ENCODE assay signal across 8 cellular contexts in genomic region chr17:36534117-36534880, GRCh38. TPM values are rescaled to one million over a fixed set of nuclear protein-coding genes. Genes with fewer than 3 reads are reported as not detected.
A peak's percentile ranks its signal among the peaks of the same experiment; 100 is the strongest.
DNase-seq lines count a peak whose midpoint lies in the region; ATAC-seq and TF ChIP-seq lines count a peak whose summit lies in the region.

Gene MYO19, minus strand, starts transcription at chr17:36534868. Its CDS starts 2,330 bp downstream, at chr17:36532538.

- H3K9me3 ChIP-seq in Loucy (ENCODE audit: insufficient read depth, low read depth, low read length), result no peaks in the 10 kb centered on the region
- no peaks in the 10 kb centered on the region for H3K9me3 ChIP-seq in parathyroid adenoma (ENCODE audit: control insufficient read depth, low read length)

- H3K4me1 ChIP-seq in GM23338 (ENCODE audit: insufficient read depth) (peaks cover 11% of the 10 kb centered on the region), Loucy (ENCODE audit: insufficient read depth, low read length, poor library complexity, severe bottlenecking) (peaks cover 39% of the 10 kb centered on the region), parathyroid adenoma (peaks cover 5% of the 10 kb centered on the region)

- DNase-seq in EH (ENCODE audit: low read depth), result peak; percentile 64
- DNase-seq in GM23338 (ENCODE audit: low spot score), result peak; percentile 92
- peak; percentile 85 for DNase-seq in SK-N-DZ (ENCODE audit: low spot score)
- peak in 27 of 42 donors; percentile 9 to 50 (median 21) for DNase-seq in head of caudate nucleus
- DNase-seq in retina, result no peak

- H3K4me2 ChIP-seq in GM23338 (peak within 1 kb of the TSS; percentile 98), Loucy (ENCODE audit: low read depth, low read length, poor library complexity, severe bottlenecking) (peak within 1 kb of the TSS; percentile 88), parathyroid adenoma (ENCODE audit: low read length) (peak within 1 kb of the TSS; percentile 85)

- H2AFZ ChIP-seq in GM23338, result peak within 1 kb of the TSS; percentile 88
- H2AFZ ChIP-seq in Loucy (ENCODE audit: low read length), result peak within 1 kb of the TSS; percentile 97
- H2AFZ ChIP-seq in parathyroid adenoma, result peak within 1 kb of the TSS; percentile 95

- TF ChIP-seq CTCF in GM23338 (conservative IDR thresholded peaks at IDR 0.05; ENCODE audit: low read depth in 2 of 2), result peak; percentile 65 to 82
- peak; percentile 80 for TF ChIP-seq CTCF in Loucy (conservative IDR thresholded peaks at IDR 0.05; ENCODE audit: low read length)
- peak; percentile 54 for TF ChIP-seq CTCF in parathyroid adenoma (IDR thresholded peaks at IDR 0.05)

- H3K9ac ChIP-seq in Loucy (ENCODE audit: low read depth, low read length, poor library complexity, severe bottlenecking) (peak within 1 kb of the TSS; percentile 93), parathyroid adenoma (peak within 1 kb of the TSS; percentile 47)

- no peaks in the 10 kb centered on the region for H3K9me2 ChIP-seq in GM23338 (ENCODE audit: insufficient read depth)
- H3K9me2 ChIP-seq in Loucy (replicated peaks; ENCODE audit: low read depth, low read length), result no peaks in the 10 kb centered on the region

- H3K27me3 ChIP-seq in GM23338 (ENCODE audit: insufficient read depth) (no peaks in the 10 kb centered on the region), Loucy (ENCODE audit: insufficient read depth, low read length, poor library complexity, severe bottlenecking) (no peaks in the 10 kb centered on the region), parathyroid adenoma (ENCODE audit: control insufficient read depth, insufficient read depth, low read length) (no peaks in the 10 kb centered on the region)

- H3K27ac ChIP-seq in GM23338 (ENCODE audit: low read depth), result peak within 1 kb of the TSS; percentile 99
- peak within 1 kb of the TSS; percentile 93 for H3K27ac ChIP-seq in parathyroid adenoma

- H3K36me3 Mint-ChIP-seq in GM23338 (ENCODE audit: low read depth), result peaks cover 76% of the 10 kb centered on the region
- peaks cover 5% of the 10 kb centered on the region for H3K36me3 Mint-ChIP-seq in activated naive CD8-positive, alpha-beta T cell

- H4K20me1 ChIP-seq in GM23338 (replicated peaks; ENCODE audit: insufficient read depth) (peaks cover 15% of the 10 kb centered on the region), Loucy (ENCODE audit: insufficient read depth, low read length, poor library complexity, severe bottlenecking) (peaks cover 12% of the 10 kb centered on the region)

- peaks cover 14% of the 10 kb centered on the region for H3K27me3 Mint-ChIP-seq in GM23338 (ENCODE audit: insufficient read depth, low read depth, poor library complexity)
- no peaks in the 10 kb centered on the region for H3K27me3 Mint-ChIP-seq in activated naive CD8-positive, alpha-beta T cell

- peaks cover 29% of the 10 kb centered on the region for H3F3A ChIP-seq in GM23338 (replicated peaks; ENCODE audit: low read depth)
- 0 out of 2 replicates have a peak, but pooled peaks cover 2% of the 10 kb centered on the region for H3F3A ChIP-seq in Loucy (ENCODE audit: low read depth)

- intact Hi-C loops in head of caudate nucleus (cut with DNase I), result no loop called here

- peak; percentile 65 for ATAC-seq in GM23338

- peaks cover 17% of the 10 kb centered on the region for H3K4me1 Mint-ChIP-seq in GM23338
- peaks cover 32% of the 10 kb centered on the region for H3K4me1 Mint-ChIP-seq in activated naive CD8-positive, alpha-beta T cell (ENCODE audit: low read depth)

- peaks cover 10% of the 10 kb centered on the region; the same call in 2 of the 3 replicates for H3K9me3 Mint-ChIP-seq in GM23338
- H3K9me3 Mint-ChIP-seq in activated naive CD8-positive, alpha-beta T cell (ENCODE audit: low read depth), result no peaks in the 10 kb centered on the region

- H3K27ac Mint-ChIP-seq in GM23338, result peak within 1 kb of the TSS; percentile 99
- peak within 1 kb of the TSS; percentile 99 for H3K27ac Mint-ChIP-seq in activated naive CD8-positive, alpha-beta T cell

- H3K4me3 ChIP-seq in GM23338, result peak within 1 kb of the TSS; percentile 96
- peak within 1 kb of the TSS; percentile 97 for H3K4me3 ChIP-seq in Loucy (ENCODE audit: low read length, poor library complexity, severe bottlenecking)
- H3K4me3 ChIP-seq in parathyroid adenoma (ENCODE audit: low read depth, low read length), result peak within 1 kb of the TSS; percentile 80

- H3K36me3 ChIP-seq in GM23338 (ENCODE audit: insufficient read depth), result peaks cover 50% of the 10 kb centered on the region
- peaks cover 6% of the 10 kb centered on the region; the same call in 1 of the 2 replicates for H3K36me3 ChIP-seq in Loucy (ENCODE audit: insufficient read depth, low read length)
- H3K36me3 ChIP-seq in parathyroid adenoma (ENCODE audit: control insufficient read depth, insufficient read depth, low read length), result no peaks in the 10 kb centered on the region

- peak within 1 kb of the TSS; percentile 99 for H3K4me3 Mint-ChIP-seq in GM23338
- peak within 1 kb of the TSS; percentile 99 for H3K4me3 Mint-ChIP-seq in activated naive CD8-positive, alpha-beta T cell

- H3K79me2 ChIP-seq in GM23338 (replicated peaks; ENCODE audit: insufficient read depth) (peaks cover 60% of the 10 kb centered on the region), Loucy (ENCODE audit: insufficient read depth, low read length) (peaks cover 49% of the 10 kb centered on the region), parathyroid adenoma (peaks cover 3% of the 10 kb centered on the region)

TF ChIP-seq in GM23338, 12 proteins besides CTCF, POLR2A, EP300 and RAD21 (continues in another document):
- TF ChIP-seq EZH2phosphoT487 (IDR thresholded peaks at IDR 0.05; ENCODE audit: unreplicated experiment) (no peak), STAT1 (IDR thresholded peaks at IDR 0.05; ENCODE audit: unreplicated experiment) (no peak), EZH2 (IDR thresholded peaks at IDR 0.05; ENCODE audit: low read depth, unreplicated experiment) (no peak), CREB1 (CRISPR knock-in tag; IDR thresholded peaks at IDR 0.05; ENCODE audit: low read depth) (no peak), JUNB (IDR thresholded peaks at IDR 0.05; ENCODE audit: unreplicated experiment) (no peak), REST (IDR thresholded peaks at IDR 0.05; ENCODE audit: unreplicated experiment) (no peak), NANOG (IDR thresholded peaks at IDR 0.05; ENCODE audit: borderline replicate concordance) (no peak)
- TF ChIP-seq, protein P1, sequence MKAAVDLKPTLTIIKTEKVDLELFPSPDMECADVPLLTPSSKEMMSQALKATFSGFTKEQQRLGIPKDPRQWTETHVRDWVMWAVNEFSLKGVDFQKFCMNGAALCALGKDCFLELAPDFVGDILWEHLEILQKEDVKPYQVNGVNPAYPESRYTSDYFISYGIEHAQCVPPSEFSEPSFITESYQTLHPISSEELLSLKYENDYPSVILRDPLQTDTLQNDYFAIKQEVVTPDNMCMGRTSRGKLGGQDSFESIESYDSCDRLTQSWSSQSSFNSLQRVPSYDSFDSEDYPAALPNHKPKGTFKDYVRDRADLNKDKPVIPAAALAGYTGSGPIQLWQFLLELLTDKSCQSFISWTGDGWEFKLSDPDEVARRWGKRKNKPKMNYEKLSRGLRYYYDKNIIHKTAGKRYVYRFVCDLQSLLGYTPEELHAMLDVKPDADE (IDR thresholded peaks at IDR 0.05), result no peak

RNA-seq across cellular contexts. Expression of gene MYO19, which starts in this region (rescaled TPM):
- 129 and 150 TPM in 2 replicates for total RNA-seq in GM23338 (2014; rRNA removed; shearing (Covaris generic))
- 34.9 and 37.9 TPM in 2 replicates for polyA plus RNA-seq in GM23338 (2016; fragmentation: Nextera tagmentation; extraction: Ambion mirVana)
- polyA plus RNA-seq in SK-N-DZ (2014; cell fraction: cytosol; rRNA removed), result 55.0 and 89.1 TPM in 2 replicates
- polyA plus RNA-seq in SK-N-DZ (2014; cell fraction: nucleus; rRNA removed), result 533 and 693 TPM in 2 replicates
